7 cellular contexts compared by ENCODE assay signal in the genomic region with DNA sequence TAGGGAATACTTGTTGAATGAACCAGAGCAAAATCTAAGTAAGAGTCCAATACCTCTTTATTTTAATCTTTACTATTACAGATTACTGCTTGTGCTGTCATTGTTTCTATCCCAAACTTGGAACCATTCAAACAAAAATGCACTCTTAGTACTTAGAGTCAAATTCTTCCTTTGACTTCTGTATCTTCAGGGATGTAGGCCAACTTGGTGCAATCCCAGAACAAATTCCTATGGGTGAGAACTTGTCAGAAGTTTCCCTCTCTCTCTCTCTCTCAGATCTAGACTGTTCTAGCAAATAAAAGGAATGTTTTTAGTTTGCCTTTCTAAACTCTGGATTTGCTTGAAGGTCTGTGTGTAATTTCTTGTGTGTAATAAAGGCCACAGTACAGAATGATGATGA.
"Had no signal": no experiment of that assay in that cellular context is flagged by ENCODE, and none has a peak within 500 bp of the region (broad histone marks: within the 10 kb centered on the region; RNA-seq: fewer than 3 reads in every experiment).

No MANE protein-coding gene starts in this region.

- H3K4me3 ChIP-seq: K562 had no signal

- DNase-seq: IMR-90, KBM-7 had no signal

- H3K4me1 Mint-ChIP-seq: IgD-negative memory B cell had no signal

- H3K4me3 Mint-ChIP-seq: IgD-negative memory B cell had no signal

- FAIRE-seq: HepG2, HTR-8/SVneo, K562 had no signal

- H3K27me3 Mint-ChIP-seq: IgD-negative memory B cell had no signal

- H3K27ac Mint-ChIP-seq: IgD-negative memory B cell had no signal

- H3K27ac ChIP-seq: HL-60 had no signal

- ATAC-seq: HepG2, K562 had no signal

- H3K36me3 Mint-ChIP-seq: IgD-negative memory B cell had no signal
